8 cellular contexts compared by ENCODE assay signal in the genomic region with DNA sequence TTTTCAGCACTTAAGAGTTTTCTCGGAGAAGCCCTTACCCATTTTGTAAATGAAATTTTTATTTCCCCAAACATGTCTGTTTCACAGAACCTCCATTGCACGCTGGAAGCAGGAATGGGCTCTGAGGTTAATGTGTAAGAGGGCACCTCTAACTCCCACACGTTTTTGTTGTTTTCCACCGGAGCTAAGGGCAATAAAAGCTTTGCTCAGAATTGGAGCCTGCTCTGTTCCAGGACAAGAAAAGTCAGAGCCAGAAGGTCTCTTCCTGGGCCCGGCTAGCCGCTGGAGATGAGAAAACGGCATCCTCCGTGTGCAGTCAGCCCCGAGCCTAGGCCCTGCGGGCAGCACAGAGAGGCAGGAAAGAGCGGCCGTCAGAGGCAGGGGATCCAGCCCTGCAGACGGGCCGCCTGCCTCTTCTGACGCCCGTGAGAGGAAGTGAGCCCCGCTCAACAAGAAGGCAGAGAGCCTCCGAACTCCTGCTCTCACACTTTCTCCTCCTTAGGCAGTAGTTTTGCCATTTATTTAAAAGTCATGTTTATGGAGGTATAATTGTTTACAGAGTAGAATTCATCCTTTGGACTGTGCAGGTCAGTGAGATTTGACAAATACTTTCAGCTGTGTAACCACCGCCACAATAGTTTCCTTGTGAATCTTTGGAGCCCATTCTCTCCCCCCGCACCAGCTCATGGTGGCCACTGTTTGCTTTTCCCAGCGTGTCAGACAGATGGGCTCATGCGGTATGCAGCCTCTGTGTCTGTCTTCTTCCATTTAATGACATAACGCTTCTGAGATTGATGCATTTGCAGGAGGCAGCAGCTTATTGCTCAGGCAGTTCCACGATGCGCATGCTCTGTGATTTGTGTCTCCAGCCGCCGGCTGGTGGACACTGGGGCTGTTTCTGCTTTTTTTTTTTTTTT.
A peak's percentile ranks its signal among the peaks of the same experiment; 100 is the strongest.
DNase-seq lines count a peak whose midpoint lies in the region; ATAC-seq and TF ChIP-seq lines count a peak whose summit lies in the region.

No MANE protein-coding gene starts in this region.

- H3K27me3 ChIP-seq in skeletal muscle satellite cell (ENCODE audit: control insufficient read depth, insufficient read depth, low read length) = no peaks in the 10 kb centered on the region
- no peaks in the 10 kb centered on the region for H3K27me3 ChIP-seq in osteoblast (ENCODE audit: insufficient read depth, low read length)

- in situ Hi-C loops in SK-MEL-5 (cut with HindIII; ENCODE audit: low pct_unique_long_range_greater_than_20kb, low sequenced_read_pairs) = no loop called here

- no peaks in the 10 kb centered on the region for H3K79me2 ChIP-seq in osteoblast (ENCODE audit: insufficient read depth, low read length)

- H3K4me2 ChIP-seq in skeletal muscle satellite cell (ENCODE audit: low read length) = peak overlapping the region; percentile 65
- no peak overlapping the region for H3K4me2 ChIP-seq in osteoblast (ENCODE audit: insufficient read depth, low read length)

- no peak overlapping the region for H2AFZ ChIP-seq in osteoblast (ENCODE audit: low read length)

- DNase-seq in NCI-H128 (lab: John Stamatoyannopoulos, UW; ENCODE audit: unreplicated experiment) (peak; percentile 40), SK-MEL-5 (ENCODE audit: low read depth, low spot score) (peak; percentile 34), hippocampal formation (lab: John Stamatoyannopoulos, UW) (peak; percentile 63 to 72), AG08396 (ENCODE audit: low spot score) (no peak), osteoblast (ENCODE audit: insufficient read length, low spot score, missing footprints) (no peak)
- no peak for DNase-seq in activated T-cell treated with anti-CD3 and anti-CD28 coated beads, Interleukin-2, amount 50 U/mL, for 48 hours

- H3K4me1 ChIP-seq in skeletal muscle satellite cell (ENCODE audit: control insufficient read depth, insufficient read depth, low read length) (no peaks in the 10 kb centered on the region), osteoblast (ENCODE audit: insufficient read depth, low read length) (no peaks in the 10 kb centered on the region)

- no peak for TF ChIP-seq CTCF in osteoblast (IDR thresholded peaks at IDR 0.05; ENCODE audit: extremely low read depth, low read depth, low read length)

- no peak overlapping the region for H3K9ac ChIP-seq in skeletal muscle satellite cell (ENCODE audit: low read depth, low read length)

- H4K20me1 ChIP-seq in osteoblast (ENCODE audit: insufficient read depth, low read length) = no peaks in the 10 kb centered on the region

- H3K36me3 ChIP-seq in skeletal muscle satellite cell (ENCODE audit: insufficient read depth, low read length) = no peaks in the 10 kb centered on the region
- no peaks in the 10 kb centered on the region for H3K36me3 ChIP-seq in osteoblast (ENCODE audit: insufficient read depth, low read length)

- H3K9me3 ChIP-seq in skeletal muscle satellite cell (replicated peaks; ENCODE audit: low read length) = no peaks in the 10 kb centered on the region
- peaks cover 7% of the 10 kb centered on the region for H3K9me3 ChIP-seq in osteoblast (ENCODE audit: low read depth, low read length)

- H3K4me3 ChIP-seq in skeletal muscle satellite cell (ENCODE audit: low read length) (no peak overlapping the region), osteoblast (ENCODE audit: insufficient read depth, low read length) (no peak overlapping the region)

- H3K27ac ChIP-seq in osteoblast (ENCODE audit: low read depth, low read length) = no peak overlapping the region

- ATAC-seq in HG02759 (IDR thresholded peaks at IDR 0.05; ENCODE audit: unreplicated experiment) = no peak

Comparison
In these comparisons a context has a peak if more than half of its experiments do, and no peak if none do; other contexts are left out.
1. DNase-seq: peak in NCI-H128 (single experiment), SK-MEL-5 (single experiment) and hippocampal formation (2 of 2); none in AG08396 (single experiment), osteoblast (single experiment) and activated T-cell treated with anti-CD3 and anti-CD28 coated beads, Interleukin-2, amount 50 U/mL, for 48 hours (0 of 2).